9 cellular contexts compared by ENCODE assay signal in genomic region chr17:43018008-43018853, GRCh38. TPM values are rescaled to one million over a fixed set of nuclear protein-coding genes. Genes with fewer than 3 reads are reported as not detected.
DNase-seq lines count a peak whose midpoint lies in the region; ATAC-seq, FAIRE-seq and TF ChIP-seq lines count a peak whose summit lies in the region.
"Had no signal": no experiment of that assay in that cellular context is flagged by ENCODE, and none has a peak within 500 bp of the region (broad histone marks: within the 10 kb centered on the region; RNA-seq: fewer than 3 reads in every experiment).

No MANE protein-coding gene starts in this region.

- peaks cover 47% of the 10 kb centered on the region for H3K36me3 ChIP-seq in adipocyte (ENCODE audit: control insufficient read depth, insufficient read depth, low read length, severe bottlenecking)
- peaks cover 15 to 49% of the 10 kb centered on the region in 2 donors for H3K36me3 ChIP-seq in muscle layer of duodenum (ENCODE audit: control insufficient read depth in 1 of 2, insufficient read depth in 2 of 2, low read length in 2 of 2)

- H3K9me3 ChIP-seq in adipocyte (ENCODE audit: control insufficient read depth, low read length): no peaks in the 10 kb centered on the region
- H3K9me3 ChIP-seq in muscle layer of duodenum (ENCODE audit: control insufficient read depth in 1 of 2, low read length in 2 of 2): no peaks in the 10 kb centered on the region

- intact Hi-C loops in Calu3 (cut with micrococcal nuclease; ENCODE audit: unreplicated experiment): no loop called here

- no peaks in the 10 kb centered on the region for H3K9me3 Mint-ChIP-seq in Calu3 (ENCODE audit: low read depth, unreplicated experiment)

- H3K27me3 ChIP-seq in adipocyte (replicated peaks; ENCODE audit: control insufficient read depth, insufficient read depth, low read length): no peaks in the 10 kb centered on the region
- no peaks in the 10 kb centered on the region for H3K27me3 ChIP-seq in muscle layer of duodenum (ENCODE audit: low read depth, low read length)

- CTCF ChIA-PET in Calu3 (lab: Charles Lee): interaction anchor here (0.5 to 0.6 kb wide), 3 partner anchors 58 to 316 kb away, joined by 3 to 5 read pairs (median 4); no protein-coding TSS in a partner anchor

- no peak for ATAC-seq in GM21825 (IDR thresholded peaks at IDR 0.05; ENCODE audit: unreplicated experiment)

- H3K27ac ChIP-seq in muscle layer of duodenum (ENCODE audit: low read length) (peak overlapping the region; percentile 11), coronary artery (peak overlapping the region in 1 of 2 donors; percentile 55)

- H3K4me1 Mint-ChIP-seq in Calu3 (ENCODE audit: low read depth, unreplicated experiment): peaks cover 23% of the 10 kb centered on the region

- FAIRE-seq in RCC 7860 (lab: Jason Lieb, UNC): no peak

- TF ChIP-seq CTCF in Calu3 (IDR thresholded peaks at IDR 0.05; ENCODE audit: unreplicated experiment) (no peak), coronary artery (IDR thresholded peaks at IDR 0.05) (no peak)

- DNase-seq in Calu3 (no peak), HT1080 (ENCODE audit: low read depth) (peak; percentile 13), adipocyte (ENCODE audit: low read depth) (no peak), HuH-7 (ENCODE audit: low spot score) (no peak), coronary artery (ENCODE audit: low spot score) (no peak), RCC 7860 (ENCODE audit: low spot score) (no peak)

- BruUV-seq in Calu3 (replicated peaks; lab: Mats Ljungman, UMichigan): no TSS peak

- peak overlapping the region; percentile 98 for H3K9ac ChIP-seq in adipocyte (ENCODE audit: low read length)

- no peak overlapping the region for H3K4me3 Mint-ChIP-seq in Calu3 (ENCODE audit: low read depth, unreplicated experiment)

- H3K27me3 Mint-ChIP-seq in Calu3 (ENCODE audit: unreplicated experiment): no peaks in the 10 kb centered on the region

- H3K27ac Mint-ChIP-seq in Calu3 (ENCODE audit: unreplicated experiment): peak overlapping the region; percentile 4

- H3K4me3 ChIP-seq in adipocyte (ENCODE audit: low read length): peak overlapping the region; percentile 99
- H3K4me3 ChIP-seq in muscle layer of duodenum (ENCODE audit: low read depth in 1 of 2, low read length in 2 of 2): no peak overlapping the region
- no peak overlapping the region for H3K4me3 ChIP-seq in coronary artery

- peaks cover 55% of the 10 kb centered on the region for H3K4me1 ChIP-seq in adipocyte (ENCODE audit: control insufficient read depth, insufficient read depth, low read length)
- peaks cover 17 to 53% of the 10 kb centered on the region in 2 donors for H3K4me1 ChIP-seq in muscle layer of duodenum (ENCODE audit: control insufficient read depth in 1 of 2, insufficient read depth in 2 of 2, low read length in 2 of 2)

- H3K36me3 Mint-ChIP-seq in Calu3 (ENCODE audit: insufficient read depth, unreplicated experiment): peaks cover 85% of the 10 kb centered on the region

RNA-seq across cellular contexts. Expression of gene VAT1, which starts 4.0 kb away (rescaled TPM):
- 149 and 156 TPM in 2 replicates for total RNA-seq in Calu3 (2022)
- total RNA-seq in HT1080 (2014; rRNA removed; shearing (Covaris generic)): 52.6 and 54.0 TPM in 2 replicates
- 51.3 and 58.5 TPM in 2 replicates for polyA plus RNA-seq in HT1080 (2015; cell fraction: cytosol; rRNA removed)
- polyA plus RNA-seq in HT1080 (2015; cell fraction: nucleus; rRNA removed): 44.3 and 46.9 TPM in 2 replicates

RNA-seq across cellular contexts. Expression of gene RND2, which starts 6.8 kb away (rescaled TPM):
- 0.15 and 0.40 TPM in 2 replicates for total RNA-seq in Calu3 (2022)
- total RNA-seq in HT1080 (2014; rRNA removed; shearing (Covaris generic)): 0.11 and 0.23 TPM in 2 replicates
- polyA plus RNA-seq in HT1080 (2015; cell fraction: cytosol; rRNA removed): 0.03 and 0.07 TPM in 2 replicates
- polyA plus RNA-seq in HT1080 (2015; cell fraction: nucleus; rRNA removed): 0.02 and 0.05 TPM in 2 replicates
- total RNA-seq: T-helper 1 cell treated with Interleukin-12 subunit alpha and Interleukin-12 subunit beta and Interleukin-4 antibody, amounts not matched to agents 30 ng/mL and 1 ng/mL, for 36 hours had no signal

RNA-seq across cellular contexts. Expression of gene IFI35, which starts 11.6 kb away (rescaled TPM):
- 98.6 and 195 TPM in 2 replicates for total RNA-seq in Calu3 (2022)
- total RNA-seq in HT1080 (2014; rRNA removed; shearing (Covaris generic)): 18.7 and 20.1 TPM in 2 replicates
- 21.4 and 22.3 TPM in 2 replicates for polyA plus RNA-seq in HT1080 (2015; cell fraction: cytosol; rRNA removed)
- polyA plus RNA-seq in HT1080 (2015; cell fraction: nucleus; rRNA removed): 22.4 and 24.8 TPM in 2 replicates

RNA-seq across cellular contexts. Expression of gene RPL27, which starts 20.0 kb away (rescaled TPM):
- total RNA-seq in Calu3 (2022): 1,193 and 1,292 TPM in 2 replicates
- total RNA-seq in HT1080 (2014; rRNA removed; shearing (Covaris generic)): 2,292 and 3,606 TPM in 2 replicates
- polyA plus RNA-seq in HT1080 (2015; cell fraction: cytosol; rRNA removed): 2,879 and 3,215 TPM in 2 replicates
- polyA plus RNA-seq in HT1080 (2015; cell fraction: nucleus; rRNA removed): 1,022 and 1,110 TPM in 2 replicates

RNA-seq across cellular contexts. Expression of gene RUNDC1, which starts 37.9 kb away (rescaled TPM):
- total RNA-seq in Calu3 (2022): 32.8 and 35.4 TPM in 2 replicates
- 4.7 and 6.9 TPM in 2 replicates for total RNA-seq in HT1080 (2014; rRNA removed; shearing (Covaris generic))
- polyA plus RNA-seq in HT1080 (2015; cell fraction: cytosol; rRNA removed): 8.1 and 8.7 TPM in 2 replicates
- 13.7 and 14.4 TPM in 2 replicates for polyA plus RNA-seq in HT1080 (2015; cell fraction: nucleus; rRNA removed)
